In the genomic region with DNA sequence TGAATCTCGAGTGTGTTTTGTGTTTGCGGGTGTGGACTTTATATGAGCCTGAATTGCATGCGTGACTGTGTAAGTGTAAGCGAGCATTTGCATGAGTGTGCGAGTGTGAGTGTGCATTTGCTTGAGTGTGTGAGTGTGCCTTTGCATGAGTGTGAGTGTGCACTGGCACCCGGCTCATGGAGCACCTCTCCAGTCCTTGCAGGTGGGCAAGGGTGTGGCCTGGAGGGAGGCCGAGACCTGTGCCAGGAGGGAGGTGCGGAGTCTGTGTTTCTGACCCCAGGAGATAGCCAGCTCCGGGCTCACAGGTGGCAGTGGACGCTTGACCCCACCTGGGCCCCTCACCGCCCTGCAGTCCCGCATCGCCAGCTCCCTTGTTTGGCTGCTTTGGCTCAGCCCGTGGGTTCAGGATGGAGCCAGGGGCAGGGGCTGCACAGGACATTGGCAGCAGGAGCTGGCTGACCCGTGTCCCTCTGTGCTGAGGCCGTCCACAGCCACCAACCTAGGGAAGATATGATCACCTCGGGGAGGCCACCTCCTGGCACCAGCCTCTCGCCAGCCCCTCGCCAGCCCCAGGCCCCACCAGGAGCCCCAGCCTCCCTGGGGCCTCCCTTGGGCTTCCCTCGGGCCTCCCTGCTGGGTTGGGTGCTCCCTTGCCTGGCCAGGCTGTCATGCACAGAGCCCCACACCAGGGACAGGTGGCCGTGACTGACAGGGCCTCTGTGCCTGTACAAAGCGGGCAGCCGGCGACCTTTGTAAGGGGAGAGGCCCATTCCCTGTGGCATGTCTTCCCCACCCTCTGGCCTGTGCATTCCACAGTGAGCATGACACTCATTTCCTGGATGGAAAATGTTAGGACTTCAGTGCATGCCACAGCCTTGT, we compare ENCODE assay signal across 17 cellular contexts.
A peak's percentile ranks its signal among the peaks of the same experiment; 100 is the strongest.
DNase-seq lines count a peak whose midpoint lies in the region; ATAC-seq and TF ChIP-seq lines count a peak whose summit lies in the region.
"Had no signal": no experiment of that assay in that cellular context is flagged by ENCODE, and none has a peak within 500 bp of the region (broad histone marks: within the 10 kb centered on the region; RNA-seq: fewer than 3 reads in every experiment).

No MANE protein-coding gene starts in this region.

- H3K9me2 ChIP-seq in PC-3 (replicated peaks; ENCODE audit: low read length): no peaks in the 10 kb centered on the region

- POLR2A ChIA-PET in Caco-2 (lab: Charles Lee) (no interaction called here), PC-3 (lab: Charles Lee; ENCODE audit: unreplicated experiment) (no interaction called here)

- no peak overlapping the region for H3K4me3 Mint-ChIP-seq in Caco-2 (ENCODE audit: unreplicated experiment)
- H3K4me3 Mint-ChIP-seq: activated CD8-positive, alpha-beta memory T cell treated with anti-CD3 and anti-CD28 coated beads, Interleukin-2, amount 10 ng/mL, durations not matched to agents 7 days and 5 days; activated naive CD4-positive, alpha-beta T cell treated with anti-CD3 and anti-CD28 coated beads for 36 hours; effector memory CD8-positive, alpha-beta T cell had no signal

- ATAC-seq in PC-3 (no peak), GM21529 (IDR thresholded peaks at IDR 0.05; ENCODE audit: unreplicated experiment) (no peak)
- ATAC-seq: activated CD4-positive, CD25-positive, alpha-beta regulatory T cell treated with anti-CD3 and anti-CD28 coated beads, Interleukin-2, amount 50 U/mL, for 24 hours; activated CD8-positive, alpha-beta memory T cell treated with anti-CD3 and anti-CD28 coated beads, Interleukin-2, amount 10 ng/mL, durations not matched to agents 7 days and 5 days; effector memory CD8-positive, alpha-beta T cell had no signal

- intact Hi-C loops in Caco-2 (cut with micrococcal nuclease; ENCODE audit: unreplicated experiment): no loop called here
- intact Hi-C loops in PC-3 (cut with micrococcal nuclease): loop anchor here (5.0 kb wide), 1 partner anchor 230 kb away; no protein-coding TSS in a partner anchor

- DNase-seq in Caco-2: peak; percentile 54 to 87
- DNase-seq in PC-3: peak; percentile 23
- peak; percentile 7 for DNase-seq in islet precursor cell
- DNase-seq in osteoblast (ENCODE audit: insufficient read length, low spot score, missing footprints): peak; percentile 34
- DNase-seq in NCI-H2196 (lab: John Stamatoyannopoulos, UW; ENCODE audit: unreplicated experiment): no peak
- DNase-seq in SK-N-DZ (ENCODE audit: low spot score): no peak
- DNase-seq in DMS 273 treated with DMSO at 0.1 percent for 48 hours (lab: John Stamatoyannopoulos, UW): no peak
- DNase-seq: activated CD8-positive, alpha-beta memory T cell treated with anti-CD3 and anti-CD28 coated beads, Interleukin-2, amount 10 ng/mL, durations not matched to agents 7 days and 5 days; activated naive CD4-positive, alpha-beta T cell treated with anti-CD3 and anti-CD28 coated beads for 36 hours; COR-L47; effector memory CD8-positive, alpha-beta T cell; NCI-H2081; NCI-H774 had no signal

- H3K27ac ChIP-seq in PC-3 (ENCODE audit: low read length) (no peak overlapping the region), osteoblast (ENCODE audit: low read depth, low read length) (no peak overlapping the region)
- H3K27ac ChIP-seq: prostate gland, RWPE1 had no signal

- H3K4me1 ChIP-seq in Caco-2 (peaks cover 18% of the 10 kb centered on the region), PC-3 (ENCODE audit: insufficient read depth, low read length) (peaks cover 8% of the 10 kb centered on the region), osteoblast (ENCODE audit: insufficient read depth, low read length) (peaks cover 18% of the 10 kb centered on the region)
- H3K4me1 ChIP-seq: prostate gland had no signal

- H3K4me2 ChIP-seq in PC-3 (ENCODE audit: low read length) (no peak overlapping the region), osteoblast (ENCODE audit: insufficient read depth, low read length) (no peak overlapping the region)

- BruUV-seq in Caco-2 (replicated peaks; lab: Mats Ljungman, UMichigan): no TSS peak
- BruUV-seq in PC-3 (replicated peaks; lab: Mats Ljungman, UMichigan): no TSS peak

- H3K4me3 ChIP-seq in Caco-2 (ENCODE audit: low read depth, low read length): no peak overlapping the region
- no peak overlapping the region for H3K4me3 ChIP-seq in PC-3 (ENCODE audit: low read length)
- H3K4me3 ChIP-seq in osteoblast (ENCODE audit: insufficient read depth, low read length): no peak overlapping the region
- H3K4me3 ChIP-seq: prostate gland had no signal

- no peaks in the 10 kb centered on the region for H3K4me1 Mint-ChIP-seq in Caco-2 (ENCODE audit: low read depth, unreplicated experiment)

- H4K20me1 ChIP-seq in PC-3 (ENCODE audit: low read length): no peaks in the 10 kb centered on the region
- H4K20me1 ChIP-seq in osteoblast (ENCODE audit: insufficient read depth, low read length): no peaks in the 10 kb centered on the region

- H3K36me3 ChIP-seq in Caco-2 (ENCODE audit: control insufficient read depth, insufficient read depth, low read length) (no peaks in the 10 kb centered on the region), PC-3 (ENCODE audit: low read depth, low read length) (no peaks in the 10 kb centered on the region), osteoblast (ENCODE audit: insufficient read depth, low read length) (no peaks in the 10 kb centered on the region)
- H3K36me3 ChIP-seq: prostate gland had no signal

- H3K79me2 ChIP-seq in PC-3 (ENCODE audit: low read length) (no peaks in the 10 kb centered on the region), osteoblast (ENCODE audit: insufficient read depth, low read length) (no peaks in the 10 kb centered on the region)

- H3K9me3 ChIP-seq in Caco-2 (no peaks in the 10 kb centered on the region), PC-3 (ENCODE audit: low read length) (no peaks in the 10 kb centered on the region), osteoblast (ENCODE audit: low read depth, low read length) (no peaks in the 10 kb centered on the region)
- H3K9me3 ChIP-seq: prostate gland had no signal

- H2AFZ ChIP-seq in PC-3 (ENCODE audit: low read length) (no peak overlapping the region), osteoblast (ENCODE audit: low read length) (no peak overlapping the region)

- peak overlapping the region; percentile 53 for H3K27ac Mint-ChIP-seq in Caco-2 (ENCODE audit: unreplicated experiment)
- H3K27ac Mint-ChIP-seq: activated CD8-positive, alpha-beta memory T cell treated with anti-CD3 and anti-CD28 coated beads, Interleukin-2, amount 10 ng/mL, durations not matched to agents 7 days and 5 days; activated naive CD4-positive, alpha-beta T cell treated with anti-CD3 and anti-CD28 coated beads for 36 hours had no signal

- H3K27me3 ChIP-seq in Caco-2 (replicated peaks; ENCODE audit: control insufficient read depth, insufficient read depth, low read length) (no peaks in the 10 kb centered on the region), PC-3 (ENCODE audit: low read length) (peaks cover 13% of the 10 kb centered on the region), osteoblast (ENCODE audit: insufficient read depth, low read length) (peaks cover 11% of the 10 kb centered on the region)

- CTCF ChIA-PET in Caco-2 (lab: Charles Lee): no interaction called here
- CTCF ChIA-PET in PC-3 (lab: Charles Lee): no interaction called here

- no peaks in the 10 kb centered on the region for H3F3A ChIP-seq in PC-3 (ENCODE audit: low read length, unreplicated experiment)

- H3K9ac ChIP-seq in PC-3 (ENCODE audit: low read length): no peak overlapping the region

- no peaks in the 10 kb centered on the region for H3K36me3 Mint-ChIP-seq in Caco-2 (ENCODE audit: insufficient read depth, unreplicated experiment)
- H3K36me3 Mint-ChIP-seq: activated CD8-positive, alpha-beta memory T cell treated with anti-CD3 and anti-CD28 coated beads, Interleukin-2, amount 10 ng/mL, durations not matched to agents 7 days and 5 days had no signal

- no peaks in the 10 kb centered on the region for H3K9me3 Mint-ChIP-seq in Caco-2 (ENCODE audit: unreplicated experiment)
- H3K9me3 Mint-ChIP-seq: activated naive CD4-positive, alpha-beta T cell treated with anti-CD3 and anti-CD28 coated beads for 36 hours; effector memory CD8-positive, alpha-beta T cell had no signal

- peaks cover 3% of the 10 kb centered on the region for H3K27me3 Mint-ChIP-seq in Caco-2 (ENCODE audit: insufficient read depth, unreplicated experiment)
- H3K27me3 Mint-ChIP-seq: activated CD8-positive, alpha-beta memory T cell treated with anti-CD3 and anti-CD28 coated beads, Interleukin-2, amount 10 ng/mL, durations not matched to agents 7 days and 5 days had no signal

- TF ChIP-seq CTCF in Caco-2 (IDR thresholded peaks at IDR 0.05; ENCODE audit: insufficient read depth in 1 of 2, low read depth in 1 of 2, low read length in 1 of 2, severe bottlenecking in 1 of 2, unreplicated experiment in 1 of 2) (no peak), PC-3 (conservative IDR thresholded peaks at IDR 0.05; ENCODE audit: low read depth, low read length) (no peak), osteoblast (IDR thresholded peaks at IDR 0.05; ENCODE audit: extremely low read depth, low read depth, low read length) (no peak)

Comparison
In these comparisons a context has a peak if more than half of its experiments do, and no peak if none do; other contexts are left out.
1. DNase-seq: peak in Caco-2 (2 of 2), PC-3 (single experiment), islet precursor cell (single experiment) and osteoblast (single experiment); none in NCI-H2196 (single experiment), SK-N-DZ (single experiment) and DMS 273 treated with DMSO at 0.1 percent for 48 hours (single experiment).